11 cellular contexts compared by ENCODE assay signal in genomic region chr16:85437161-85438052, GRCh38.
DNase-seq lines count a peak whose midpoint lies in the region; ATAC-seq and TF ChIP-seq lines count a peak whose summit lies in the region.
"Had no signal": no experiment of that assay in that cellular context is flagged by ENCODE, and none has a peak within 500 bp of the region (broad histone marks: within the 10 kb centered on the region; RNA-seq: fewer than 3 reads in every experiment).

No MANE protein-coding gene starts in this region.

- no peaks in the 10 kb centered on the region for H3K9me3 Mint-ChIP-seq in type B pancreatic cell
- H3K9me3 Mint-ChIP-seq: central memory CD8-positive, alpha-beta T cell; naive thymus-derived CD8-positive, alpha-beta T cell; stimulated activated effector memory CD8-positive, alpha-beta T cell treated with anti-CD3 and anti-CD28 coated beads, Interleukin-12 subunit alpha, Interleukin-12 subunit beta, amount 100 ng/mL, for 72 hours had no signal

- H3K4me1 Mint-ChIP-seq in type B pancreatic cell (ENCODE audit: unreplicated experiment) = peaks cover 38% of the 10 kb centered on the region
- H3K4me1 Mint-ChIP-seq: central memory CD8-positive, alpha-beta T cell; stimulated activated effector memory CD8-positive, alpha-beta T cell treated with anti-CD3 and anti-CD28 coated beads, Interleukin-12 subunit alpha, Interleukin-12 subunit beta, amount 100 ng/mL, for 72 hours had no signal

- H3K4me3 Mint-ChIP-seq in type B pancreatic cell = peak overlapping the region; percentile 76
- H3K4me3 Mint-ChIP-seq: central memory CD8-positive, alpha-beta T cell; stimulated activated effector memory CD8-positive, alpha-beta T cell treated with anti-CD3 and anti-CD28 coated beads, Interleukin-12 subunit alpha, Interleukin-12 subunit beta, amount 100 ng/mL, for 72 hours had no signal

- no peaks in the 10 kb centered on the region for H3K27me3 Mint-ChIP-seq in type B pancreatic cell
- H3K27me3 Mint-ChIP-seq: central memory CD8-positive, alpha-beta T cell; naive thymus-derived CD8-positive, alpha-beta T cell had no signal

- H3K36me3 Mint-ChIP-seq in type B pancreatic cell = no peaks in the 10 kb centered on the region
- H3K36me3 Mint-ChIP-seq: naive thymus-derived CD8-positive, alpha-beta T cell; stimulated activated effector memory CD8-positive, alpha-beta T cell treated with anti-CD3 and anti-CD28 coated beads, Interleukin-12 subunit alpha, Interleukin-12 subunit beta, amount 100 ng/mL, for 72 hours had no signal

- peak overlapping the region; percentile 94 for H3K27ac Mint-ChIP-seq in type B pancreatic cell
- H3K27ac Mint-ChIP-seq: stimulated activated effector memory CD8-positive, alpha-beta T cell treated with anti-CD3 and anti-CD28 coated beads, Interleukin-12 subunit alpha, Interleukin-12 subunit beta, amount 100 ng/mL, for 72 hours had no signal

- ATAC-seq in HG03342 (IDR thresholded peaks at IDR 0.05; ENCODE audit: unreplicated experiment) = no peak
- ATAC-seq in GM19467 (IDR thresholded peaks at IDR 0.05; ENCODE audit: unreplicated experiment) = no peak
- ATAC-seq: naive thymus-derived CD8-positive, alpha-beta T cell; stimulated activated effector memory CD8-positive, alpha-beta T cell treated with anti-CD3 and anti-CD28 coated beads, Interleukin-12 subunit alpha, Interleukin-12 subunit beta, amount 100 ng/mL, for 72 hours had no signal

- TF ChIP-seq CTCF in type B pancreatic cell (conservative IDR thresholded peaks at IDR 0.05) = no peak

- DNase-seq in NCI-H2227 (lab: John Stamatoyannopoulos, UW; ENCODE audit: unreplicated experiment) = peak; percentile 40
- no peak for DNase-seq in NCI-H2227 treated with DMSO at 0.1 percent for 48 hours (lab: John Stamatoyannopoulos, UW)
- peak; percentile 65 for DNase-seq in UCSD-AML1 (lab: John Stamatoyannopoulos, UW; ENCODE audit: unreplicated experiment)
- DNase-seq in iPS-NIHi7 (ENCODE audit: extremely low spot score) = peak; percentile 71
- DNase-seq in type B pancreatic cell (ENCODE audit: extremely low spot score, unreplicated experiment) = no peak
- DNase-seq in HT-29 (ENCODE audit: low spot score) = no peak
- DNase-seq: naive thymus-derived CD8-positive, alpha-beta T cell had no signal

Comparison
In these comparisons a context has a peak if more than half of its experiments do, and no peak if none do; other contexts are left out.
1. DNase-seq: peak in NCI-H2227 (single experiment), UCSD-AML1 (single experiment) and iPS-NIHi7 (single experiment); none in NCI-H2227 treated with DMSO at 0.1 percent for 48 hours (single experiment), type B pancreatic cell (single experiment) and HT-29 (single experiment).